In the genomic region with DNA sequence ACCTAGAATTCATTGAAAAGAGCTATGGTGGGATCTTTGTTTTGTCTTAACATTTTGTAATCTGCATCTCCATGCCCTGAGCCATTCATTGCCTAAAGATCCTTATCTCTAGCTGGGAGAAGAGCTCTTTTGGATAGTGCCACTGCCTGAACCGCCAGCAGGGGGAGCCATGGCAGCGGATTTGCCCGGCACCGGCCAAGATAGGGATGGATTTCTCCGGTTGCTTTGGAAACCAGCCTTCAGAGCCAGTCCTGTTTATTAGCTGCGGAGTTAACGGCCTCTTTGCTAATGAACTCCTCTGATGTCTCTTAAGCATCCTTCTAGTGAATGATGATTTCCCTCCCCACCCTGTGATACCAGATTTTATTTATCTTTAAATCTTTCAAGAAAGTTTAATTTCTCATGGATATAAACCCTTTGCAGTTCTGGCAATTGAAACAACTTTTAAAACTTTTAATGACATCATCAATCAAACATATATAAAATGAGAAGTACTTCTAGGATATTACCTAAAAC, we compare ENCODE assay signal across 8 cellular contexts. TPM values are rescaled to one million over a fixed set of nuclear protein-coding genes. Genes with fewer than 3 reads are reported as not detected.
A peak's percentile ranks its signal among the peaks of the same experiment; 100 is the strongest.
DNase-seq lines count a peak whose midpoint lies in the region; ATAC-seq lines count a peak whose summit lies in the region.

No MANE protein-coding gene starts in this region.

- intact Hi-C loops in left ventricle myocardium superior (cut with micrococcal nuclease), result no loop called here
- intact Hi-C loops in sciatic nerve (cut with DNase I), result no loop called here

- DNase-seq in CD1c-positive myeloid dendritic cell (ENCODE audit: extremely low spot score) (peak; percentile 79), NCI-H1105 (lab: John Stamatoyannopoulos, UW) (peak; percentile 55), T-helper 22 cell (ENCODE audit: low read depth) (peak; percentile 42), amniotic stem cell (lab: John Stamatoyannopoulos, UW) (peak; percentile 25), left ventricle myocardium superior (peak; percentile 77), sciatic nerve (ENCODE audit: low spot score) (peak; percentile 91)

- ATAC-seq in GM21381 (IDR thresholded peaks at IDR 0.05; ENCODE audit: unreplicated experiment) (peak; percentile 61), left ventricle myocardium superior (peak; percentile 68), sciatic nerve (peak; percentile 92), HG02938 (IDR thresholded peaks at IDR 0.05; ENCODE audit: unreplicated experiment) (no peak)

RNA-seq across cellular contexts. Expression of gene LYZL2, which starts 58.2 kb away (rescaled TPM):
- total RNA-seq in left ventricle myocardium superior (not detected), sciatic nerve (not detected)

Comparison
In these comparisons a context has a peak if more than half of its experiments do, and no peak if none do; other contexts are left out.
1. DNase-seq: peak in every context shown above with its lines; median percentile 91 in sciatic nerve; 79 in CD1c-positive myeloid dendritic cell; 77 in left ventricle myocardium superior; 55 in NCI-H1105; 42 in T-helper 22 cell; 25 in amniotic stem cell.